In the genomic region with DNA sequence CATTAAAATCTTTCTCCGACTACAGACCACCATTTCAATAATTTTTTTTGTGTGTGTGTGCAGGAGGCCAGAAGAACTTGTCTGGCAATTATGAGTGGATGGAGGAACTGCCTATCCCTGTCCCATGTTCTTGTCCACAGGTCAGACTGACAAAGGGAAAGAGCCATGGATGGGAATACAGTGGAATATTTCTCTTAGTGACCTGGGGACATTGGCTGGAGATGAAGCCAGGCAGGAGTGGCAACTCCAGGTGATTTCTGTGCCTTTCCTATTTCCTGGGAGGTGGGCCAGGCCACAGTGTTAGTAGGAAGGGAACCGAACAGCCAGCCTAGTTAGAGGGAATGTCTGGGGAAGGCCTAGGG, we compare ENCODE assay signal across 30 cellular contexts. TPM values are rescaled to one million over a fixed set of nuclear protein-coding genes. Genes with fewer than 3 reads are reported as not detected.
DNase-seq lines count a peak whose midpoint lies in the region; FAIRE-seq lines count a peak whose summit lies in the region.
"Had no signal": no experiment of that assay in that cellular context is flagged by ENCODE, and none has a peak within 500 bp of the region (broad histone marks: within the 10 kb centered on the region; RNA-seq: fewer than 3 reads in every experiment).

No MANE protein-coding gene starts in this region.

- no peaks in the 10 kb centered on the region for H3K9me2 ChIP-seq in GM23248 (ENCODE audit: insufficient read depth)

- H3K4me1 ChIP-seq in GM23248 (ENCODE audit: insufficient read depth): peaks cover 43% of the 10 kb centered on the region
- H3K4me1 ChIP-seq in skeletal muscle satellite cell (ENCODE audit: control insufficient read depth, insufficient read depth, low read length): peaks cover 12% of the 10 kb centered on the region
- no peaks in the 10 kb centered on the region for H3K4me1 ChIP-seq in HAP-1
- H3K4me1 ChIP-seq: heart left ventricle, lower lobe of right lung, pancreas, right atrium auricular region, spleen had no signal

- DNase-seq in GM23248: no peak
- peak; percentile 27 for DNase-seq in RCC 7860 (ENCODE audit: low spot score)
- DNase-seq in NCI-H1930 (lab: John Stamatoyannopoulos, UW): no peak
- no peak for DNase-seq in activated T-cell treated with anti-CD3 and anti-CD28 coated beads, Interleukin-2, amount 50 U/mL, for 48 hours
- no peak for DNase-seq in NCI-H1105 (lab: John Stamatoyannopoulos, UW)
- no peak for DNase-seq in HAP-1 (ENCODE audit: low spot score in 2 of 2)
- DNase-seq: activated CD4-positive, alpha-beta T cell treated with anti-CD3 and anti-CD28 coated beads, Interleukin-2, amount 10 ng/mL, durations not matched to agents 7 days and 5 days; activated naive CD8-positive, alpha-beta T cell treated with anti-CD3 and anti-CD28 coated beads, Interleukin-2, amount 50 U/mL, for 24 hours; activated T-cell treated with anti-CD3 and anti-CD28 coated beads, Interleukin-2, amount 50 U/mL, for 24 hours; heart left ventricle; lower lobe of right lung; NCI-H1048; NCI-H187 treated with DMSO at 0.1 percent for 48 hours; OCI-M1; SIG-M5; spleen; stimulated activated CD4-positive, alpha-beta T cell treated with anti-CD3 and anti-CD28 coated beads, Interleukin-2, amount 100 ng/mL, for 48 hours; substantia nigra; T-cell had no signal

- no peak overlapping the region for H3K4me3 ChIP-seq in GM23248
- no peak overlapping the region for H3K4me3 ChIP-seq in skeletal muscle satellite cell (ENCODE audit: low read length)
- H3K4me3 ChIP-seq in HAP-1: no peak overlapping the region
- H3K4me3 ChIP-seq: heart left ventricle, lower lobe of right lung, pancreas, right atrium auricular region, spleen had no signal

- 22 to 32% methylated on average over 2 of the region's 2 CpGs for WGBS in GM23248 (ENCODE audit: low coverage in 1 of 2, low lambda C conversion rate in 2 of 2, missing lambda C conversion rate in 2 of 2), 2 experiments

- FAIRE-seq in RCC 7860 (lab: Jason Lieb, UNC) (no peak), endometrium (lab: Jason Lieb, UNC) (peak; percentile 58)
- FAIRE-seq: HepG2, pancreas had no signal

- H2AFZ ChIP-seq in GM23248: no peak overlapping the region

- no peaks in the 10 kb centered on the region for H4K20me1 ChIP-seq in GM23248 (ENCODE audit: insufficient read depth)

- H3K9me3 ChIP-seq in GM23248 (ENCODE audit: low read depth) (no peaks in the 10 kb centered on the region), skeletal muscle satellite cell (replicated peaks; ENCODE audit: low read length) (no peaks in the 10 kb centered on the region), HAP-1 (no peaks in the 10 kb centered on the region)
- H3K9me3 ChIP-seq: heart left ventricle, lower lobe of right lung, pancreas, right atrium auricular region, spleen had no signal

- H3K27ac ChIP-seq in GM23248: peak overlapping the region; percentile 91
- H3K27ac ChIP-seq: C4-2B, heart left ventricle, HL-60, lower lobe of right lung, right atrium auricular region, spleen had no signal

- in situ Hi-C loops in GM23248 (cut with MboI) (no loop called here), HAP-1 (cut with MboI; ENCODE audit: low sequenced_read_pairs) (no loop called here)

- peaks cover 30% of the 10 kb centered on the region for H3F3A ChIP-seq in GM23248 (ENCODE audit: insufficient read depth)

- H3K9ac ChIP-seq in GM23248: peak overlapping the region; percentile 39; the same call in 1 of the 2 replicates
- H3K9ac ChIP-seq in skeletal muscle satellite cell (ENCODE audit: low read depth, low read length): peak overlapping the region; percentile 71

- H3K36me3 ChIP-seq in GM23248 (ENCODE audit: low read depth) (no peaks in the 10 kb centered on the region), skeletal muscle satellite cell (ENCODE audit: insufficient read depth, low read length) (no peaks in the 10 kb centered on the region), HAP-1 (replicated peaks) (no peaks in the 10 kb centered on the region)
- H3K36me3 ChIP-seq: heart left ventricle, lower lobe of right lung, pancreas, right atrium auricular region, spleen had no signal

- no peaks in the 10 kb centered on the region for H3K79me2 ChIP-seq in GM23248 (ENCODE audit: insufficient read depth)

- H3K4me2 ChIP-seq in GM23248 (ENCODE audit: unreplicated experiment) (peak overlapping the region; percentile 31), skeletal muscle satellite cell (ENCODE audit: low read length) (peak overlapping the region; percentile 43)

- H3K27me3 ChIP-seq in GM23248 (replicated peaks; ENCODE audit: insufficient read depth): no peaks in the 10 kb centered on the region
- H3K27me3 ChIP-seq in skeletal muscle satellite cell (ENCODE audit: control insufficient read depth, insufficient read depth, low read length): no peaks in the 10 kb centered on the region
- H3K27me3 ChIP-seq in HAP-1 (ENCODE audit: low read depth): no peaks in the 10 kb centered on the region
- H3K27me3 ChIP-seq: heart left ventricle, pancreas, right atrium auricular region had no signal

RNA-seq across cellular contexts. Expression of a gene that starts 3.7 kb away (rescaled TPM):
- total RNA-seq in GM23248 (2014; rRNA removed; shearing (Covaris generic)): 0.32 TPM in 1 of 2 replicates, not detected in the other
- polyA plus RNA-seq in GM23248 (2016; fragmentation: Nextera tagmentation; extraction: Ambion mirVana): 1.1 and 1.6 TPM in 2 replicates
- total RNA-seq in skeletal muscle satellite cell (2012; rRNA removed): not detected in 2 replicates
- total RNA-seq: activated CD4-positive, alpha-beta T cell treated with anti-CD3 and anti-CD28 coated beads, Interleukin-2, amount 10 ng/mL, durations not matched to agents 7 days and 5 days; dermis blood vessel endothelial cell; heart left ventricle; HepG2; kidney epithelial cell; lower lobe of right lung; right atrium auricular region; spleen; T-cell; WTC11 had no signal
- polyA plus RNA-seq: heart left ventricle, neural cell, spleen had no signal
